Comparison of ENCODE assay signal across 1 cellular context in genomic region chr5:140168371-140168770, GRCh38.
TF ChIP-seq lines count a peak whose summit lies in the region.

No MANE protein-coding gene starts in this region.

TF ChIP-seq in K562, 482 proteins besides CTCF, POLR2A, EP300 and RAD21 (continued from another document and continues in another):
- TF ChIP-seq POLR2G (IDR thresholded peaks at IDR 0.05; ENCODE audit: low read depth, low read length) (no peak), CBFA2T2 (conservative IDR thresholded peaks at IDR 0.05) (peak; percentile 59), PHB (CRISPR knock-in tag; IDR thresholded peaks at IDR 0.05) (no peak), MIER1 (IDR thresholded peaks at IDR 0.05; ENCODE audit: low read depth) (no peak), ZNF133 (CRISPR knock-in tag; IDR thresholded peaks at IDR 0.05) (no peak), FOSL1 (tag; conservative IDR thresholded peaks at IDR 0.05) (0 out of 2 replicates have a peak, but pooled peaks have one; percentile 15), PHF20 (IDR thresholded peaks at IDR 0.05; ENCODE audit: partially characterized antibody) (no peak), ESRRA (IDR thresholded peaks at IDR 0.05; ENCODE audit: borderline replicate concordance, low read depth) (peak; percentile 17; the same call in 1 of the 2 replicates), MTA1 (IDR thresholded peaks at IDR 0.05; ENCODE audit: borderline replicate concordance) (no peak), THRAP3 (IDR thresholded peaks at IDR 0.05; ENCODE audit: borderline replicate concordance) (no peak), SMARCA4 (IDR thresholded peaks at IDR 0.05) (peak; percentile 79), ZNF263 (CRISPR knock-in tag; IDR thresholded peaks at IDR 0.05; ENCODE audit: borderline replicate concordance) (peak; percentile 96), CBFA2T3 (IDR thresholded peaks at IDR 0.05) (peak; percentile 83), NUFIP1 (IDR thresholded peaks at IDR 0.05; ENCODE audit: partially characterized antibody) (no peak), KLF1 (tag; IDR thresholded peaks at IDR 0.05) (peak; percentile 87; the same call in 1 of the 2 replicates), CBX3 (IDR thresholded peaks at IDR 0.05; ENCODE audit: borderline replicate concordance in 1 of 2, low read length in 2 of 2) (peak in 1 of 2 experiments; percentile 34; a peak in 1 of 3 replicates), MTA2 (IDR thresholded peaks at IDR 0.05; ENCODE audit: low read depth) (0 out of 2 replicates have a peak, but pooled peaks have one; percentile 44), ZNF445 (CRISPR knock-in tag; IDR thresholded peaks at IDR 0.05; ENCODE audit: low read depth) (no peak), RERE (CRISPR knock-in tag; IDR thresholded peaks at IDR 0.05; ENCODE audit: borderline replicate concordance) (no peak), ATF1 (CRISPR knock-in tag; IDR thresholded peaks at IDR 0.05) (no peak), ATF1 (tag; IDR thresholded peaks at IDR 0.05) (peak; percentile 12; the same call in 1 of the 2 replicates), RNF219 (CRISPR knock-in tag; IDR thresholded peaks at IDR 0.05) (no peak), SMARCE1 (IDR thresholded peaks at IDR 0.05) (peak; percentile 86), ARID1B (IDR thresholded peaks at IDR 0.05) (peak; percentile 82), ETV6 (IDR thresholded peaks at IDR 0.05; ENCODE audit: borderline replicate concordance in 1 of 2, low read depth in 2 of 2, low read length in 1 of 2) (0 out of 4 replicates have a peak, but pooled peaks of 1 of the 2 experiments have one; percentile 31), ETV6 (CRISPR knock-in tag; IDR thresholded peaks at IDR 0.05; ENCODE audit: borderline replicate concordance) (no peak), TEAD4 (IDR thresholded peaks at IDR 0.05; ENCODE audit: low read length) (peak; percentile 75), TEAD4 (CRISPR knock-in tag; IDR thresholded peaks at IDR 0.05; ENCODE audit: borderline replicate concordance) (no peak), KLF16 (IDR thresholded peaks at IDR 0.05) (peak; percentile 81), ASH1L (IDR thresholded peaks at IDR 0.05; ENCODE audit: borderline replicate concordance, low read depth, partially characterized antibody) (no peak), SOX6 (IDR thresholded peaks at IDR 0.05) (peak; percentile 61; the same call in 1 of the 2 replicates), STAT5A (IDR thresholded peaks at IDR 0.05; ENCODE audit: borderline replicate concordance, low read length) (0 out of 2 replicates have a peak, but pooled peaks have one; percentile 22), ZEB2 (IDR thresholded peaks at IDR 0.05) (peak; percentile 95), DPF2 (IDR thresholded peaks at IDR 0.05) (peak; percentile 81), ETV1 (tag; conservative IDR thresholded peaks at IDR 0.05; ENCODE audit: low read depth) (peak; percentile 38; the same call in 1 of the 2 replicates), TAL1 (IDR thresholded peaks at IDR 0.05) (peak; percentile 59), CREM (IDR thresholded peaks at IDR 0.05; ENCODE audit: low read depth) (peak; percentile 51; the same call in 1 of the 2 replicates), CCNT2 (IDR thresholded peaks at IDR 0.05; ENCODE audit: borderline replicate concordance, extremely low read depth, insufficient read length, low read depth, low read length) (peak; percentile 65), TCF3 (CRISPR knock-in tag; IDR thresholded peaks at IDR 0.05) (peak; percentile 64), CTBP1 (IDR thresholded peaks at IDR 0.05; ENCODE audit: borderline replicate concordance) (peak; percentile 78; the same call in 1 of the 2 replicates), LCOR (CRISPR knock-in tag; IDR thresholded peaks at IDR 0.05) (0 out of 2 replicates have a peak, but pooled peaks have one; percentile 41), SMARCC2 (IDR thresholded peaks at IDR 0.05; ENCODE audit: low read depth) (peak; percentile 49; the same call in 1 of the 2 replicates), RCOR1 (IDR thresholded peaks at IDR 0.05; ENCODE audit: borderline replicate concordance in 1 of 2, low read depth in 2 of 2, low read length in 2 of 2) (peak in 1 of 2 experiments; percentile 82; a peak in 2 of 4 replicates), HDAC1 (IDR thresholded peaks at IDR 0.05) (peak in 1 of 2 experiments; percentile 41; a peak in 1 of 4 replicates), ATF6 (CRISPR knock-in tag; IDR thresholded peaks at IDR 0.05) (no peak), POLR2AphosphoS5 (IDR thresholded peaks at IDR 0.05; ENCODE audit: control insufficient read depth, insufficient read depth, low read depth, low read length) (peak; percentile 48; the same call in 1 of the 2 replicates)
- TF ChIP-seq, protein P1, sequence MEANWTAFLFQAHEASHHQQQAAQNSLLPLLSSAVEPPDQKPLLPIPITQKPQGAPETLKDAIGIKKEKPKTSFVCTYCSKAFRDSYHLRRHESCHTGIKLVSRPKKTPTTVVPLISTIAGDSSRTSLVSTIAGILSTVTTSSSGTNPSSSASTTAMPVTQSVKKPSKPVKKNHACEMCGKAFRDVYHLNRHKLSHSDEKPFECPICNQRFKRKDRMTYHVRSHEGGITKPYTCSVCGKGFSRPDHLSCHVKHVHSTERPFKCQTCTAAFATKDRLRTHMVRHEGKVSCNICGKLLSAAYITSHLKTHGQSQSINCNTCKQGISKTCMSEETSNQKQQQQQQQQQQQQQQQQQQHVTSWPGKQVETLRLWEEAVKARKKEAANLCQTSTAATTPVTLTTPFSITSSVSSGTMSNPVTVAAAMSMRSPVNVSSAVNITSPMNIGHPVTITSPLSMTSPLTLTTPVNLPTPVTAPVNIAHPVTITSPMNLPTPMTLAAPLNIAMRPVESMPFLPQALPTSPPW (CRISPR knock-in tag; IDR thresholded peaks at IDR 0.05): peak; percentile 36; the same call in 1 of the 2 replicates
- TF ChIP-seq, protein P2, sequence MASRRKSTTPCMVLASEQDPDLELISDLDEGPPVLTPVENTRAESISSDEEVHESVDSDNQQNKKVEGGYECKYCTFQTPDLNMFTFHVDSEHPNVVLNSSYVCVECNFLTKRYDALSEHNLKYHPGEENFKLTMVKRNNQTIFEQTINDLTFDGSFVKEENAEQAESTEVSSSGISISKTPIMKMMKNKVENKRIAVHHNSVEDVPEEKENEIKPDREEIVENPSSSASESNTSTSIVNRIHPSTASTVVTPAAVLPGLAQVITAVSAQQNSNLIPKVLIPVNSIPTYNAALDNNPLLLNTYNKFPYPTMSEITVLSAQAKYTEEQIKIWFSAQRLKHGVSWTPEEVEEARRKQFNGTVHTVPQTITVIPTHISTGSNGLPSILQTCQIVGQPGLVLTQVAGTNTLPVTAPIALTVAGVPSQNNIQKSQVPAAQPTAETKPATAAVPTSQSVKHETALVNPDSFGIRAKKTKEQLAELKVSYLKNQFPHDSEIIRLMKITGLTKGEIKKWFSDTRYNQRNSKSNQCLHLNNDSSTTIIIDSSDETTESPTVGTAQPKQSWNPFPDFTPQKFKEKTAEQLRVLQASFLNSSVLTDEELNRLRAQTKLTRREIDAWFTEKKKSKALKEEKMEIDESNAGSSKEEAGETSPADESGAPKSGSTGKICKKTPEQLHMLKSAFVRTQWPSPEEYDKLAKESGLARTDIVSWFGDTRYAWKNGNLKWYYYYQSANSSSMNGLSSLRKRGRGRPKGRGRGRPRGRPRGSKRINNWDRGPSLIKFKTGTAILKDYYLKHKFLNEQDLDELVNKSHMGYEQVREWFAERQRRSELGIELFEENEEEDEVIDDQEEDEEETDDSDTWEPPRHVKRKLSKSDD (conservative IDR thresholded peaks at IDR 0.05; ENCODE audit: low read length): no peak
- TF ChIP-seq, protein P3, sequence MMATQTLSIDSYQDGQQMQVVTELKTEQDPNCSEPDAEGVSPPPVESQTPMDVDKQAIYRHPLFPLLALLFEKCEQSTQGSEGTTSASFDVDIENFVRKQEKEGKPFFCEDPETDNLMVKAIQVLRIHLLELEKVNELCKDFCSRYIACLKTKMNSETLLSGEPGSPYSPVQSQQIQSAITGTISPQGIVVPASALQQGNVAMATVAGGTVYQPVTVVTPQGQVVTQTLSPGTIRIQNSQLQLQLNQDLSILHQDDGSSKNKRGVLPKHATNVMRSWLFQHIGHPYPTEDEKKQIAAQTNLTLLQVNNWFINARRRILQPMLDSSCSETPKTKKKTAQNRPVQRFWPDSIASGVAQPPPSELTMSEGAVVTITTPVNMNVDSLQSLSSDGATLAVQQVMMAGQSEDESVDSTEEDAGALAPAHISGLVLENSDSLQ (IDR thresholded peaks at IDR 0.05): 0 out of 2 replicates have a peak, but pooled peaks have one; percentile 21
- TF ChIP-seq, protein P4, sequence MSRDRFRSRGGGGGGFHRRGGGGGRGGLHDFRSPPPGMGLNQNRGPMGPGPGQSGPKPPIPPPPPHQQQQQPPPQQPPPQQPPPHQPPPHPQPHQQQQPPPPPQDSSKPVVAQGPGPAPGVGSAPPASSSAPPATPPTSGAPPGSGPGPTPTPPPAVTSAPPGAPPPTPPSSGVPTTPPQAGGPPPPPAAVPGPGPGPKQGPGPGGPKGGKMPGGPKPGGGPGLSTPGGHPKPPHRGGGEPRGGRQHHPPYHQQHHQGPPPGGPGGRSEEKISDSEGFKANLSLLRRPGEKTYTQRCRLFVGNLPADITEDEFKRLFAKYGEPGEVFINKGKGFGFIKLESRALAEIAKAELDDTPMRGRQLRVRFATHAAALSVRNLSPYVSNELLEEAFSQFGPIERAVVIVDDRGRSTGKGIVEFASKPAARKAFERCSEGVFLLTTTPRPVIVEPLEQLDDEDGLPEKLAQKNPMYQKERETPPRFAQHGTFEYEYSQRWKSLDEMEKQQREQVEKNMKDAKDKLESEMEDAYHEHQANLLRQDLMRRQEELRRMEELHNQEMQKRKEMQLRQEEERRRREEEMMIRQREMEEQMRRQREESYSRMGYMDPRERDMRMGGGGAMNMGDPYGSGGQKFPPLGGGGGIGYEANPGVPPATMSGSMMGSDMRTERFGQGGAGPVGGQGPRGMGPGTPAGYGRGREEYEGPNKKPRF (IDR thresholded peaks at IDR 0.05; ENCODE audit: low read depth, low read length): no peak
